Comparison of ENCODE assay signal across 13 cellular contexts in genomic region chr18:62846334-62846733, GRCh38.
"Had no signal": no experiment of that assay in that cellular context is flagged by ENCODE, and none has a peak within 500 bp of the region (broad histone marks: within the 10 kb centered on the region; RNA-seq: fewer than 3 reads in every experiment).

No MANE protein-coding gene starts in this region.

- H3K27ac ChIP-seq: esophagus squamous epithelium had no signal

- H3K4me3 ChIP-seq: esophagus squamous epithelium, lung had no signal

- H3K9me3 ChIP-seq: esophagus squamous epithelium had no signal

- H3K4me3 Mint-ChIP-seq: activated B cell treated with CpG ODN at 0.5 μM for 24 hours had no signal

- H3K36me3 Mint-ChIP-seq: stimulated activated memory B cell treated with anti-CD40 and anti-IgM and Interleukin-4, amounts not matched to agents 10 μg/mL and 1 μg/mL and 100 μg/mL, for 72 hours had no signal

- H3K4me1 ChIP-seq: esophagus squamous epithelium had no signal

- ATAC-seq: left colon; naive thymus-derived CD4-positive, alpha-beta T cell; stimulated activated memory B cell treated with anti-CD40 and anti-IgM and Interleukin-4, amounts not matched to agents 10 μg/mL and 1 μg/mL and 100 μg/mL, for 72 hours had no signal

- H3K27me3 ChIP-seq: esophagus squamous epithelium had no signal

- DNase-seq: activated B cell treated with CpG ODN at 0.5 μM for 24 hours; activated gamma-delta T cell; anterior cingulate cortex; esophagus squamous epithelium; foreskin fibroblast; left colon; naive thymus-derived CD4-positive, alpha-beta T cell; posterior cingulate gyrus; T-helper 9 cell; trophoblast cell had no signal

- H3K9me3 Mint-ChIP-seq: activated B cell treated with CpG ODN at 0.5 μM for 24 hours; stimulated activated memory B cell treated with anti-CD40 and anti-IgM and Interleukin-4, amounts not matched to agents 10 μg/mL and 1 μg/mL and 100 μg/mL, for 72 hours had no signal

- H3K27ac Mint-ChIP-seq: activated B cell treated with CpG ODN at 0.5 μM for 24 hours; stimulated activated memory B cell treated with anti-CD40 and anti-IgM and Interleukin-4, amounts not matched to agents 10 μg/mL and 1 μg/mL and 100 μg/mL, for 72 hours had no signal

- H3K27me3 Mint-ChIP-seq: activated B cell treated with CpG ODN at 0.5 μM for 24 hours; activated naive CD8-positive, alpha-beta T cell; naive thymus-derived CD4-positive, alpha-beta T cell; stimulated activated memory B cell treated with anti-CD40 and anti-IgM and Interleukin-4, amounts not matched to agents 10 μg/mL and 1 μg/mL and 100 μg/mL, for 72 hours had no signal
